ENCODE assay signal across 1 cellular context in the genomic region with DNA sequence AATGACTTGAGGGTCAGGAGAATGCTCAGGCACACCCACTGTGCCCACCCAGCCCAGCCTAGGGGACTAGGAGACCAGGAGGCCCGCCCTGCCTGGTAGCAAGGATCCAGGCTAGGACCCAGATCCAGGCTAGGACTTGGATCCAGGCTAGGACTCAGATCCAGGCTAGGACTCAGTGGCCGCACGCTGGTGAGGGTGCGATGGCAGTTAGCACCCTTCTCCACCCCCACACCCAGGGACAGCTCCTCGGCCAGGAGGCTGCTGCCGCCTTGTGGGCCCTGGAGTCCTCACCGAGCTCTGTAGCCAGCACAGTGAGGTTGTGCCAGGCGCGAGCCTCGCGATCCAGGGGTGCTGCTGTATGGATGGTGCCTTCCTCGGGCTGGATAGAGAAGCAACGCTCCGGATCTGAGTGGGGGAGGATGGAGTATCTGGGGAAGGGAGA.
A peak's percentile ranks its signal among the peaks of the same experiment; 100 is the strongest.
TF ChIP-seq lines count a peak whose summit lies in the region.

No MANE protein-coding gene starts in this region.

TF ChIP-seq in HepG2, 621 proteins besides CTCF, POLR2A, EP300 and RAD21 (continued from another document and continues in another):
- TF ChIP-seq, protein P1, sequence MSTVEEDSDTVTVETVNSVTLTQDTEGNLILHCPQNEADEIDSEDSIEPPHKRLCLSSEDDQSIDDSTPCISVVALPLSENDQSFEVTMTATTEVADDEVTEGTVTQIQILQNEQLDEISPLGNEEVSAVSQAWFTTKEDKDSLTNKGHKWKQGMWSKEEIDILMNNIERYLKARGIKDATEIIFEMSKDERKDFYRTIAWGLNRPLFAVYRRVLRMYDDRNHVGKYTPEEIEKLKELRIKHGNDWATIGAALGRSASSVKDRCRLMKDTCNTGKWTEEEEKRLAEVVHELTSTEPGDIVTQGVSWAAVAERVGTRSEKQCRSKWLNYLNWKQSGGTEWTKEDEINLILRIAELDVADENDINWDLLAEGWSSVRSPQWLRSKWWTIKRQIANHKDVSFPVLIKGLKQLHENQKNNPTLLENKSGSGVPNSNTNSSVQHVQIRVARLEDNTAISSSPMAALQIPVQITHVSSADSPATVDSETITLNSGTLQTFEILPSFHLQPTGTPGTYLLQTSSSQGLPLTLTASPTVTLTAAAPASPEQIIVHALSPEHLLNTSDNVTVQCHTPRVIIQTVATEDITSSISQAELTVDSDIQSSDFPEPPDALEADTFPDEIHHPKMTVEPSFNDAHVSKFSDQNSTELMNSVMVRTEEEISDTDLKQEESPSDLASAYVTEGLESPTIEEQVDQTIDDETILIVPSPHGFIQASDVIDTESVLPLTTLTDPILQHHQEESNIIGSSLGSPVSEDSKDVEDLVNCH (CRISPR knock-in tag; IDR thresholded peaks at IDR 0.05): no peak
- TF ChIP-seq, protein P2, sequence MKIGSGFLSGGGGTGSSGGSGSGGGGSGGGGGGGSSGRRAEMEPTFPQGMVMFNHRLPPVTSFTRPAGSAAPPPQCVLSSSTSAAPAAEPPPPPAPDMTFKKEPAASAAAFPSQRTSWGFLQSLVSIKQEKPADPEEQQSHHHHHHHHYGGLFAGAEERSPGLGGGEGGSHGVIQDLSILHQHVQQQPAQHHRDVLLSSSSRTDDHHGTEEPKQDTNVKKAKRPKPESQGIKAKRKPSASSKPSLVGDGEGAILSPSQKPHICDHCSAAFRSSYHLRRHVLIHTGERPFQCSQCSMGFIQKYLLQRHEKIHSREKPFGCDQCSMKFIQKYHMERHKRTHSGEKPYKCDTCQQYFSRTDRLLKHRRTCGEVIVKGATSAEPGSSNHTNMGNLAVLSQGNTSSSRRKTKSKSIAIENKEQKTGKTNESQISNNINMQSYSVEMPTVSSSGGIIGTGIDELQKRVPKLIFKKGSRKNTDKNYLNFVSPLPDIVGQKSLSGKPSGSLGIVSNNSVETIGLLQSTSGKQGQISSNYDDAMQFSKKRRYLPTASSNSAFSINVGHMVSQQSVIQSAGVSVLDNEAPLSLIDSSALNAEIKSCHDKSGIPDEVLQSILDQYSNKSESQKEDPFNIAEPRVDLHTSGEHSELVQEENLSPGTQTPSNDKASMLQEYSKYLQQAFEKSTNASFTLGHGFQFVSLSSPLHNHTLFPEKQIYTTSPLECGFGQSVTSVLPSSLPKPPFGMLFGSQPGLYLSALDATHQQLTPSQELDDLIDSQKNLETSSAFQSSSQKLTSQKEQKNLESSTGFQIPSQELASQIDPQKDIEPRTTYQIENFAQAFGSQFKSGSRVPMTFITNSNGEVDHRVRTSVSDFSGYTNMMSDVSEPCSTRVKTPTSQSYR (CRISPR knock-in tag; IDR thresholded peaks at IDR 0.05; ENCODE audit: borderline replicate concordance): peak; percentile 82; the same call in 1 of the 2 replicates
- TF ChIP-seq, protein P3, sequence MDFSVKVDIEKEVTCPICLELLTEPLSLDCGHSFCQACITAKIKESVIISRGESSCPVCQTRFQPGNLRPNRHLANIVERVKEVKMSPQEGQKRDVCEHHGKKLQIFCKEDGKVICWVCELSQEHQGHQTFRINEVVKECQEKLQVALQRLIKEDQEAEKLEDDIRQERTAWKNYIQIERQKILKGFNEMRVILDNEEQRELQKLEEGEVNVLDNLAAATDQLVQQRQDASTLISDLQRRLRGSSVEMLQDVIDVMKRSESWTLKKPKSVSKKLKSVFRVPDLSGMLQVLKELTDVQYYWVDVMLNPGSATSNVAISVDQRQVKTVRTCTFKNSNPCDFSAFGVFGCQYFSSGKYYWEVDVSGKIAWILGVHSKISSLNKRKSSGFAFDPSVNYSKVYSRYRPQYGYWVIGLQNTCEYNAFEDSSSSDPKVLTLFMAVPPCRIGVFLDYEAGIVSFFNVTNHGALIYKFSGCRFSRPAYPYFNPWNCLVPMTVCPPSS (IDR thresholded peaks at IDR 0.05): no peak
- TF ChIP-seq, protein P4, sequence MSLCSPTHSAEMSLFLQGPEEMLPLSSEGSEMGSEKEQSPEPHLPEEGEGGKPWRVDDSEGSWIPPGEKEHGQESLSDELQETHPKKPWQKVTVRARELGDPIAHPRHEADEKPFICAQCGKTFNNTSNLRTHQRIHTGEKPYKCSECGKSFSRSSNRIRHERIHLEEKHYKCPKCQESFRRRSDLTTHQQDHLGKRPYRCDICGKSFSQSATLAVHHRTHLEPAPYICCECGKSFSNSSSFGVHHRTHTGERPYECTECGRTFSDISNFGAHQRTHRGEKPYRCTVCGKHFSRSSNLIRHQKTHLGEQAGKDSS (CRISPR knock-in tag; IDR thresholded peaks at IDR 0.05; ENCODE audit: borderline replicate concordance, low read depth): 0 out of 2 replicates have a peak, but pooled peaks have one; percentile 84
- TF ChIP-seq, protein P5, sequence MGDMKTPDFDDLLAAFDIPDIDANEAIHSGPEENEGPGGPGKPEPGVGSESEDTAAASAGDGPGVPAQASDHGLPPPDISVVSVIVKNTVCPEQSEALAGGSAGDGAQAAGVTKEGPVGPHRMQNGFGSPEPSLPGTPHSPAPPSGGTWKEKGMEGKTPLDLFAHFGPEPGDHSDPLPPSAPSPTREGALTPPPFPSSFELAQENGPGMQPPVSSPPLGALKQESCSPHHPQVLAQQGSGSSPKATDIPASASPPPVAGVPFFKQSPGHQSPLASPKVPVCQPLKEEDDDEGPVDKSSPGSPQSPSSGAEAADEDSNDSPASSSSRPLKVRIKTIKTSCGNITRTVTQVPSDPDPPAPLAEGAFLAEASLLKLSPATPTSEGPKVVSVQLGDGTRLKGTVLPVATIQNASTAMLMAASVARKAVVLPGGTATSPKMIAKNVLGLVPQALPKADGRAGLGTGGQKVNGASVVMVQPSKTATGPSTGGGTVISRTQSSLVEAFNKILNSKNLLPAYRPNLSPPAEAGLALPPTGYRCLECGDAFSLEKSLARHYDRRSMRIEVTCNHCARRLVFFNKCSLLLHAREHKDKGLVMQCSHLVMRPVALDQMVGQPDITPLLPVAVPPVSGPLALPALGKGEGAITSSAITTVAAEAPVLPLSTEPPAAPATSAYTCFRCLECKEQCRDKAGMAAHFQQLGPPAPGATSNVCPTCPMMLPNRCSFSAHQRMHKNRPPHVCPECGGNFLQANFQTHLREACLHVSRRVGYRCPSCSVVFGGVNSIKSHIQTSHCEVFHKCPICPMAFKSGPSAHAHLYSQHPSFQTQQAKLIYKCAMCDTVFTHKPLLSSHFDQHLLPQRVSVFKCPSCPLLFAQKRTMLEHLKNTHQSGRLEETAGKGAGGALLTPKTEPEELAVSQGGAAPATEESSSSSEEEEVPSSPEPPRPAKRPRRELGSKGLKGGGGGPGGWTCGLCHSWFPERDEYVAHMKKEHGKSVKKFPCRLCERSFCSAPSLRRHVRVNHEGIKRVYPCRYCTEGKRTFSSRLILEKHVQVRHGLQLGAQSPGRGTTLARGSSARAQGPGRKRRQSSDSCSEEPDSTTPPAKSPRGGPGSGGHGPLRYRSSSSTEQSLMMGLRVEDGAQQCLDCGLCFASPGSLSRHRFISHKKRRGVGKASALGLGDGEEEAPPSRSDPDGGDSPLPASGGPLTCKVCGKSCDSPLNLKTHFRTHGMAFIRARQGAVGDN (CRISPR knock-in tag; IDR thresholded peaks at IDR 0.05): peak; percentile 80
- TF ChIP-seq ZFP90 (CRISPR knock-in tag; IDR thresholded peaks at IDR 0.05; ENCODE audit: borderline replicate concordance): peak; percentile 93
- TF ChIP-seq, protein P6, sequence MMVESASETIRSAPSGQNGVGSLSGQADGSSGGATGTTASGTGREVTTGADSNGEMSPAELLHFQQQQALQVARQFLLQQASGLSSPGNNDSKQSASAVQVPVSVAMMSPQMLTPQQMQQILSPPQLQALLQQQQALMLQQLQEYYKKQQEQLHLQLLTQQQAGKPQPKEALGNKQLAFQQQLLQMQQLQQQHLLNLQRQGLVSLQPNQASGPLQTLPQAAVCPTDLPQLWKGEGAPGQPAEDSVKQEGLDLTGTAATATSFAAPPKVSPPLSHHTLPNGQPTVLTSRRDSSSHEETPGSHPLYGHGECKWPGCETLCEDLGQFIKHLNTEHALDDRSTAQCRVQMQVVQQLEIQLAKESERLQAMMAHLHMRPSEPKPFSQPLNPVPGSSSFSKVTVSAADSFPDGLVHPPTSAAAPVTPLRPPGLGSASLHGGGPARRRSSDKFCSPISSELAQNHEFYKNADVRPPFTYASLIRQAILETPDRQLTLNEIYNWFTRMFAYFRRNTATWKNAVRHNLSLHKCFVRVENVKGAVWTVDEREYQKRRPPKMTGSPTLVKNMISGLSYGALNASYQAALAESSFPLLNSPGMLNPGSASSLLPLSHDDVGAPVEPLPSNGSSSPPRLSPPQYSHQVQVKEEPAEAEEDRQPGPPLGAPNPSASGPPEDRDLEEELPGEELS (CRISPR knock-in tag; IDR thresholded peaks at IDR 0.05): 0 out of 2 replicates have a peak, but pooled peaks have one; percentile 36
- no peak for TF ChIP-seq KDM5A (IDR thresholded peaks at IDR 0.05; ENCODE audit: borderline replicate concordance, low read length)
- TF ChIP-seq, protein P7, sequence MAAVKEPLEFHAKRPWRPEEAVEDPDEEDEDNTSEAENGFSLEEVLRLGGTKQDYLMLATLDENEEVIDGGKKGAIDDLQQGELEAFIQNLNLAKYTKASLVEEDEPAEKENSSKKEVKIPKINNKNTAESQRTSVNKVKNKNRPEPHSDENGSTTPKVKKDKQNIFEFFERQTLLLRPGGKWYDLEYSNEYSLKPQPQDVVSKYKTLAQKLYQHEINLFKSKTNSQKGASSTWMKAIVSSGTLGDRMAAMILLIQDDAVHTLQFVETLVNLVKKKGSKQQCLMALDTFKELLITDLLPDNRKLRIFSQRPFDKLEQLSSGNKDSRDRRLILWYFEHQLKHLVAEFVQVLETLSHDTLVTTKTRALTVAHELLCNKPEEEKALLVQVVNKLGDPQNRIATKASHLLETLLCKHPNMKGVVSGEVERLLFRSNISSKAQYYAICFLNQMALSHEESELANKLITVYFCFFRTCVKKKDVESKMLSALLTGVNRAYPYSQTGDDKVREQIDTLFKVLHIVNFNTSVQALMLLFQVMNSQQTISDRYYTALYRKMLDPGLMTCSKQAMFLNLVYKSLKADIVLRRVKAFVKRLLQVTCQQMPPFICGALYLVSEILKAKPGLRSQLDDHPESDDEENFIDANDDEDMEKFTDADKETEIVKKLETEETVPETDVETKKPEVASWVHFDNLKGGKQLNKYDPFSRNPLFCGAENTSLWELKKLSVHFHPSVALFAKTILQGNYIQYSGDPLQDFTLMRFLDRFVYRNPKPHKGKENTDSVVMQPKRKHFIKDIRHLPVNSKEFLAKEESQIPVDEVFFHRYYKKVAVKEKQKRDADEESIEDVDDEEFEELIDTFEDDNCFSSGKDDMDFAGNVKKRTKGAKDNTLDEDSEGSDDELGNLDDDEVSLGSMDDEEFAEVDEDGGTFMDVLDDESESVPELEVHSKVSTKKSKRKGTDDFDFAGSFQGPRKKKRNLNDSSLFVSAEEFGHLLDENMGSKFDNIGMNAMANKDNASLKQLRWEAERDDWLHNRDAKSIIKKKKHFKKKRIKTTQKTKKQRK (IDR thresholded peaks at IDR 0.05; ENCODE audit: low read length): no peak
- TF ChIP-seq SAFB2 (CRISPR knock-in tag; IDR thresholded peaks at IDR 0.05; ENCODE audit: borderline replicate concordance, low read depth): 0 out of 2 replicates have a peak, but pooled peaks have one; percentile 42
- TF ChIP-seq, protein P8, sequence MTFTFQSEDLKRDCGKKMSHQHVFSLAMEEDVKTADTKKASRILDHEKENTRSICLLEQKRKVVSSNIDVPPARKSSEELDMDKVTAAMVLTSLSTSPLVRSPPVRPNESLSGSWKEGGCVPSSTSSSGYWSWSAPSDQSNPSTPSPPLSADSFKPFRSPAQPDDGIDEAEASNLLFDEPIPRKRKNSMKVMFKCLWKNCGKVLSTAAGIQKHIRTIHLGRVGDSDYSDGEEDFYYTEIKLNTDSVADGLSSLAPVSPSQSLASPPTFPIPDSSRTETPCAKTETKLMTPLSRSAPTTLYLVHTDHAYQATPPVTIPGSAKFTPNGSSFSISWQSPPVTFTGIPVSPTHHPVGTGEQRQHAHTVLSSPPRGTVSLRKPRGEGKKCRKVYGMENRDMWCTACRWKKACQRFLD (CRISPR knock-in tag; IDR thresholded peaks at IDR 0.05; ENCODE audit: borderline replicate concordance): 0 out of 2 replicates have a peak, but pooled peaks have one; percentile 27
- no peak for TF ChIP-seq HMG20A (CRISPR knock-in tag; IDR thresholded peaks at IDR 0.05; ENCODE audit: borderline replicate concordance)
- peak; percentile 30; the same call in 1 of the 2 replicates for TF ChIP-seq MEIS1 (CRISPR knock-in tag; IDR thresholded peaks at IDR 0.05; ENCODE audit: borderline replicate concordance)
- TF ChIP-seq, protein P9, sequence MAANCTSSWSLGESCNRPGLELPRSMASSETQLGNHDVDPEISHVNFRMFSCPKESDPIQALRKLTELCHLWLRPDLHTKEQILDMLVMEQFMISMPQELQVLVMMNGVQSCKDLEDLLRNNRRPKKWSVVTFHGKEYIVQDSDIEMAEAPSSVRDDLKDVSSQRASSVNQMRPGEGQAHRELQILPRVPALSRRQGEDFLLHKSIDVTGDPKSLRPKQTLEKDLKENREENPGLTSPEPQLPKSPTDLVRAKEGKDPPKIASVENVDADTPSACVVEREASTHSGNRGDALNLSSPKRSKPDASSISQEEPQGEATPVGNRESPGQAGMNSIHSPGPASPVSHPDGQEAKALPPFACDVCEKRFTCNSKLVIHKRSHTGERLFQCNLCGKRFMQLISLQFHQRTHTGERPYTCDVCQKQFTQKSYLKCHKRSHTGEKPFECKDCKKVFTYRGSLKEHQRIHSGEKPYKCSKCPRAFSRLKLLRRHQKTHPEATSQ (CRISPR knock-in tag; IDR thresholded peaks at IDR 0.05; ENCODE audit: borderline replicate concordance): 0 out of 2 replicates have a peak, but pooled peaks have one; percentile 48
- no peak for TF ChIP-seq SMARCC2 (IDR thresholded peaks at IDR 0.05)
- 0 out of 2 replicates have a peak, but pooled peaks have one; percentile 24 for TF ChIP-seq SALL2 (CRISPR knock-in tag; IDR thresholded peaks at IDR 0.05)
- peak; percentile 22 for TF ChIP-seq YY1 (IDR thresholded peaks at IDR 0.05; ENCODE audit: insufficient read depth, insufficient replicate concordance, low read depth, low read length)
- TF ChIP-seq SNAPC2 (CRISPR knock-in tag; IDR thresholded peaks at IDR 0.05): no peak
- TF ChIP-seq SP4 (CRISPR knock-in tag; IDR thresholded peaks at IDR 0.05): 0 out of 2 replicates have a peak, but pooled peaks have one; percentile 5
- TF ChIP-seq IKZF4 (CRISPR knock-in tag; IDR thresholded peaks at IDR 0.05; ENCODE audit: borderline replicate concordance, low read depth, not compliant biosample characterization): peak; percentile 64
- no peak for TF ChIP-seq PAX8 (CRISPR knock-in tag; IDR thresholded peaks at IDR 0.05; ENCODE audit: borderline replicate concordance)
- TF ChIP-seq, protein P10, sequence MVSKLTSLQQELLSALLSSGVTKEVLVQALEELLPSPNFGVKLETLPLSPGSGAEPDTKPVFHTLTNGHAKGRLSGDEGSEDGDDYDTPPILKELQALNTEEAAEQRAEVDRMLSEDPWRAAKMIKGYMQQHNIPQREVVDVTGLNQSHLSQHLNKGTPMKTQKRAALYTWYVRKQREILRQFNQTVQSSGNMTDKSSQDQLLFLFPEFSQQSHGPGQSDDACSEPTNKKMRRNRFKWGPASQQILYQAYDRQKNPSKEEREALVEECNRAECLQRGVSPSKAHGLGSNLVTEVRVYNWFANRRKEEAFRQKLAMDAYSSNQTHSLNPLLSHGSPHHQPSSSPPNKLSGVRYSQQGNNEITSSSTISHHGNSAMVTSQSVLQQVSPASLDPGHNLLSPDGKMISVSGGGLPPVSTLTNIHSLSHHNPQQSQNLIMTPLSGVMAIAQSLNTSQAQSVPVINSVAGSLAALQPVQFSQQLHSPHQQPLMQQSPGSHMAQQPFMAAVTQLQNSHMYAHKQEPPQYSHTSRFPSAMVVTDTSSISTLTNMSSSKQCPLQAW (CRISPR knock-in tag; IDR thresholded peaks at IDR 0.05): 0 out of 2 replicates have a peak, but pooled peaks have one; percentile 65
- TF ChIP-seq ZBTB1 (CRISPR knock-in tag; IDR thresholded peaks at IDR 0.05; ENCODE audit: borderline replicate concordance): no peak
- TF ChIP-seq PCBP2 (optimal IDR thresholded peaks at IDR 0.05; ENCODE audit: low read depth, low read length, poor library complexity, severe bottlenecking): no peak
- TF ChIP-seq SCMH1 (CRISPR knock-in tag; IDR thresholded peaks at IDR 0.05; ENCODE audit: borderline replicate concordance): no peak
